3 cellular contexts compared by ENCODE assay signal in the genomic region with DNA sequence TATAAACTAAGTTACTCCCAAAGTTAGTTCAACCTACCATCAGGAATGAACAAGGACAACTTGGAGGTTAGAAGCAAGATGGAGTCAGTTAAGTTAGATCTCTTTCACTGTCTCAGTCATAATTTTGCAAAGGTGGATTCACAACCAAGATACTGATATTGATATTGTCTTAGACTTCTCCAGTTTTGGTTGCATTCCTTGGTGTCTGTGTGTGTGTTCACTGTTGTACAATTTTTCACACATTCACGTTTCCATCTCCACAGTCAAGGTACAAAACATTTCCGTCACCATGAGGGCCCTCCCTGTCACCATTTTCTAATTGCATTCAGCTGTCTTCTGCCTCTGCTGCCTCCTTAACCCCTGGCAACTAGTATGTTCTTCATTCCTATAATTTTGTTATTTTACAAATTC.
TF ChIP-seq lines count a peak whose summit lies in the region.

No MANE protein-coding gene starts in this region.

TF ChIP-seq in SK-N-SH, 30 proteins besides CTCF, POLR2A, EP300 and RAD21:
- TF ChIP-seq JUND (IDR thresholded peaks at IDR 0.05) (no peak), POLR2AphosphoS5 (IDR thresholded peaks at IDR 0.05; ENCODE audit: low read depth, low read length) (no peak), MEF2A (IDR thresholded peaks at IDR 0.05; ENCODE audit: borderline replicate concordance, low read depth) (no peak), ZBTB33 (IDR thresholded peaks at IDR 0.05; ENCODE audit: borderline replicate concordance, low read depth) (no peak), RXRA (IDR thresholded peaks at IDR 0.05; ENCODE audit: borderline replicate concordance, low read depth) (no peak), TAF1 (IDR thresholded peaks at IDR 0.05; ENCODE audit: borderline replicate concordance, low read depth, low read length) (no peak), GABPA (IDR thresholded peaks at IDR 0.05; ENCODE audit: low read depth) (no peak), SIN3A (IDR thresholded peaks at IDR 0.05; ENCODE audit: borderline replicate concordance, low read depth, low read length) (no peak), USF1 (IDR thresholded peaks at IDR 0.05; ENCODE audit: borderline replicate concordance, low read depth) (no peak), IRF3 (IDR thresholded peaks at IDR 0.05; ENCODE audit: low read depth, low read length) (no peak), NRF1 (IDR thresholded peaks at IDR 0.05; ENCODE audit: low read depth, low read length) (no peak), MAX (IDR thresholded peaks at IDR 0.05; ENCODE audit: low read depth) (no peak), RFX5 (IDR thresholded peaks at IDR 0.05; ENCODE audit: low read length) (no peak), EZH2phosphoT487 (IDR thresholded peaks at IDR 0.05; ENCODE audit: borderline replicate concordance, low read depth) (no peak)
- TF ChIP-seq, protein P1, sequence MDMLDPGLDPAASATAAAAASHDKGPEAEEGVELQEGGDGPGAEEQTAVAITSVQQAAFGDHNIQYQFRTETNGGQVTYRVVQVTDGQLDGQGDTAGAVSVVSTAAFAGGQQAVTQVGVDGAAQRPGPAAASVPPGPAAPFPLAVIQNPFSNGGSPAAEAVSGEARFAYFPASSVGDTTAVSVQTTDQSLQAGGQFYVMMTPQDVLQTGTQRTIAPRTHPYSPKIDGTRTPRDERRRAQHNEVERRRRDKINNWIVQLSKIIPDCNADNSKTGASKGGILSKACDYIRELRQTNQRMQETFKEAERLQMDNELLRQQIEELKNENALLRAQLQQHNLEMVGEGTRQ (IDR thresholded peaks at IDR 0.05; ENCODE audit: borderline replicate concordance, low read depth, low read length), result no peak

TF ChIP-seq in SK-N-SH treated with all-trans-retinoic acid at 6 μM for 48 hours, 23 proteins besides CTCF, POLR2A, EP300 and RAD21:
- no peak for TF ChIP-seq PPARA (CRISPR knock-in tag; IDR thresholded peaks at IDR 0.05; ENCODE audit: borderline replicate concordance)
- no peak for TF ChIP-seq TOX (CRISPR knock-in tag; IDR thresholded peaks at IDR 0.05; ENCODE audit: borderline replicate concordance)
- no peak for TF ChIP-seq OSR1 (CRISPR knock-in tag; IDR thresholded peaks at IDR 0.05)
- no peak for TF ChIP-seq ZNF8 (CRISPR knock-in tag; IDR thresholded peaks at IDR 0.05)
- no peak for TF ChIP-seq CSRNP3 (CRISPR knock-in tag; IDR thresholded peaks at IDR 0.05)
- TF ChIP-seq ESRRG (CRISPR knock-in tag; IDR thresholded peaks at IDR 0.05), result no peak
- no peak for TF ChIP-seq BACH2 (CRISPR knock-in tag; IDR thresholded peaks at IDR 0.05; ENCODE audit: borderline replicate concordance)
- TF ChIP-seq CREB5 (CRISPR knock-in tag; IDR thresholded peaks at IDR 0.05; ENCODE audit: low read depth), result no peak
- TF ChIP-seq TSHZ2 (CRISPR knock-in tag; IDR thresholded peaks at IDR 0.05), result no peak
- no peak for TF ChIP-seq POU6F1 (CRISPR knock-in tag; IDR thresholded peaks at IDR 0.05; ENCODE audit: borderline replicate concordance, low read depth)
- no peak for TF ChIP-seq CSDC2 (CRISPR knock-in tag; IDR thresholded peaks at IDR 0.05)
- TF ChIP-seq ZFP3 (CRISPR knock-in tag; IDR thresholded peaks at IDR 0.05), result no peak
- TF ChIP-seq RARB (CRISPR knock-in tag; IDR thresholded peaks at IDR 0.05), result no peak
- TF ChIP-seq ZC3H10 (CRISPR knock-in tag; IDR thresholded peaks at IDR 0.05), result no peak

TF ChIP-seq in endothelial cell of umbilical vein, 7 proteins besides CTCF, POLR2A, EP300 and RAD21:
- TF ChIP-seq FOS (IDR thresholded peaks at IDR 0.05; ENCODE audit: borderline replicate concordance, insufficient read depth, low read length), result no peak
- TF ChIP-seq GATA2 (IDR thresholded peaks at IDR 0.05; ENCODE audit: insufficient read depth, insufficient read length, low read depth, low read length), result no peak
- no peak for TF ChIP-seq EZH2 (IDR thresholded peaks at IDR 0.05; ENCODE audit: borderline replicate concordance, low read depth, low read length, severe bottlenecking)
- TF ChIP-seq JUN (IDR thresholded peaks at IDR 0.05; ENCODE audit: borderline replicate concordance, insufficient read depth, insufficient read length, low read depth), result no peak
- no peak for TF ChIP-seq MYC (IDR thresholded peaks at IDR 0.05; ENCODE audit: low read depth, low read length)
- no peak for TF ChIP-seq POLR2AphosphoS5 (IDR thresholded peaks at IDR 0.05; ENCODE audit: insufficient read depth, low read depth, low read length)
- no peak for TF ChIP-seq MAX (IDR thresholded peaks at IDR 0.05; ENCODE audit: insufficient read depth, insufficient read length)
